1 cellular context compared by ENCODE assay signal in genomic region chr21:39388811-39389155, GRCh38.
TF ChIP-seq lines count a peak whose summit lies in the region.

No MANE protein-coding gene starts in this region.

TF ChIP-seq in SK-N-SH, 30 proteins besides CTCF, POLR2A, EP300 and RAD21 (continued from another document):
- no peak for TF ChIP-seq GATA2 (CRISPR knock-in tag; IDR thresholded peaks at IDR 0.05)
- TF ChIP-seq MEF2A (IDR thresholded peaks at IDR 0.05; ENCODE audit: borderline replicate concordance, low read depth): no peak
- no peak for TF ChIP-seq IRF3 (IDR thresholded peaks at IDR 0.05; ENCODE audit: low read depth, low read length)
- TF ChIP-seq ZBTB33 (IDR thresholded peaks at IDR 0.05; ENCODE audit: borderline replicate concordance, low read depth): no peak
